ENCODE assay signal across 17 cellular contexts in the genomic region with DNA sequence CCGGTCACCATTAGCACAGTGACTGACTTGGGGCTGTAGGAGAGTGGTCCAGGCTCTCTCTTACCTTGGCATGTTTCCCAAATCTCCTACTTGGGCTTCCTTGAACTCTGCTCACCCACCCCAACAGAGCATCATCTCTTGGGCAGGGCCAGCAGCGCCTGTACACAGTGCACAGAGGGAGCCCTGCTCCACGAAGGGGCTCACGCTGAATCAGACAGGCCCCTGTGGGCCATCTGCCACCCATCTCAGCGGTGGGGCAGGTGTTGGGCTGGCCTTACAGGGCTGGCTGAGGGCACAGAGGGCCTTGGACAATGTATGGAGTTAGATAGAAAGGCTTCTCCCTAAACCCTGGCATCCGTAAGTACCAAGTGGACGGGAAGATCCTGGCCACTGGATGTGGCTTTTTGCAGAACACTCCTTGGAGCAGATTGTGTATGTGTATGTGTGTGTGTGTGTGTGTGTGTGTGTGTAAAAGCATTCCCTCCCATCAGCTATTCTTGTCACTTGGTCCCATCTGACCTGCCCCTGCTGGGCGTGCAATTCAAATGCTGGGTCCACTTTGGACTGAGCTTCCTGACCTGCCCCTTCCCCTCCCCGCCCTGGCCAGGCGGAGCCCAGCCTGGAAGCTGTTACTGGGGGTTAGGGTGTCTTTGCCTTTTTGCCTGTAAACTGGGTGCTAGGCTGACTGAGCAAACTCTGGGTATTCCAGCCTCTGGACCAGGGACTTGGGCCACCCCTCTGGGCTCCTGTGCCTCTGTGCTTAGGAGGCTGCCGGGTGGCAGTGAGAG. TPM values are rescaled to one million over a fixed set of nuclear protein-coding genes. Genes with fewer than 3 reads are reported as not detected.
DNase-seq lines count a peak whose midpoint lies in the region; ATAC-seq and TF ChIP-seq lines count a peak whose summit lies in the region.
"Had no signal": no experiment of that assay in that cellular context is flagged by ENCODE, and none has a peak within 500 bp of the region (broad histone marks: within the 10 kb centered on the region; RNA-seq: fewer than 3 reads in every experiment).

No MANE protein-coding gene starts in this region.

- CTCF ChIA-PET in CD4-positive, alpha-beta T cell (lab: Charles Lee): no interaction called here

- H3K27me3 Mint-ChIP-seq in HFFc6 (ENCODE audit: insufficient read depth): no peaks in the 10 kb centered on the region; the same call in none of the 2 replicates
- no peaks in the 10 kb centered on the region for H3K27me3 Mint-ChIP-seq in CD4-positive, alpha-beta T cell

- POLR2A ChIA-PET in CD4-positive, alpha-beta T cell (lab: Charles Lee): no interaction called here

- H3K4me1 Mint-ChIP-seq in HFFc6 (ENCODE audit: low read depth): peaks cover 25% of the 10 kb centered on the region
- no peaks in the 10 kb centered on the region for H3K4me1 Mint-ChIP-seq in CD4-positive, alpha-beta T cell (ENCODE audit: low read depth)

- intact Hi-C loops in prostate gland (cut with DNase I): no loop called here
- intact Hi-C loops in CD4-positive, alpha-beta T cell (cut with DNase I, micrococcal nuclease): no loop called here

- TF ChIP-seq CTCF in HFFc6 (IDR thresholded peaks at IDR 0.05) (no peak), foreskin keratinocyte (conservative IDR thresholded peaks at IDR 0.05) (no peak), prostate gland (IDR thresholded peaks at IDR 0.05) (no peak)
- TF ChIP-seq CTCF in CD4-positive, alpha-beta T cell (IDR thresholded peaks at IDR 0.05): no peak

- H3K4me3 ChIP-seq in prostate gland: no peak overlapping the region

- peak overlapping the region; percentile 14; the same call in 1 of the 2 replicates for H3K27ac Mint-ChIP-seq in HFFc6
- no peak overlapping the region for H3K27ac Mint-ChIP-seq in CD4-positive, alpha-beta T cell

- 76% methylated on average over 11 of the region's 11 CpGs for WGBS in prostate gland

- no peaks in the 10 kb centered on the region for H3K36me3 Mint-ChIP-seq in HFFc6 (ENCODE audit: low read depth)
- no peaks in the 10 kb centered on the region for H3K36me3 Mint-ChIP-seq in CD4-positive, alpha-beta T cell (ENCODE audit: low read depth)

- H3K4me1 ChIP-seq in foreskin keratinocyte (peaks cover 3% of the 10 kb centered on the region), prostate gland (replicated peaks) (no peaks in the 10 kb centered on the region)

- H3K27me3 ChIP-seq in foreskin keratinocyte (no peaks in the 10 kb centered on the region), prostate gland (replicated peaks; ENCODE audit: insufficient read depth) (no peaks in the 10 kb centered on the region)
- no peaks in the 10 kb centered on the region for H3K27me3 ChIP-seq in CD4-positive, alpha-beta T cell (ENCODE audit: control insufficient read depth, insufficient read depth, low read length)

- H3K9me3 Mint-ChIP-seq in HFFc6: no peaks in the 10 kb centered on the region
- H3K9me3 Mint-ChIP-seq in CD4-positive, alpha-beta T cell: no peaks in the 10 kb centered on the region

- H3K27ac ChIP-seq in foreskin keratinocyte: peak overlapping the region; percentile 39
- peak overlapping the region; percentile 66 to 69 for H3K27ac ChIP-seq in prostate gland
- no peak overlapping the region for H3K27ac ChIP-seq in CD4-positive, alpha-beta T cell (ENCODE audit: low read depth, low read length)

- DNase-seq in G401 (ENCODE audit: low spot score) (peak; percentile 48), HFFc6 (no peak), foreskin keratinocyte (no peak), prostate gland (ENCODE audit: low spot score) (no peak)
- DNase-seq in activated CD8-positive, alpha-beta memory T cell treated with anti-CD3 and anti-CD28 coated beads, Interleukin-2, amount 50 U/mL, for 48 hours: no peak
- DNase-seq in CD4-positive, alpha-beta T cell: no peak
- DNase-seq: activated naive CD4-positive, alpha-beta T cell treated with Interleukin-2 at 50 U/mL for 16 hours; activated T-cell treated with anti-CD3 and anti-CD28 coated beads for 4 hours; COR-L47; cortex of kidney; head of caudate nucleus; mesendoderm; NCI-H2029; NCI-H526 treated with DMSO at 0.1 percent for 48 hours; stimulated activated CD4-positive, alpha-beta T cell treated with anti-CD3 and anti-CD28 coated beads, Interleukin-1b, Interleukin-23, amount 100 ng/mL, for 48 hours had no signal

- no peak overlapping the region for H3K4me3 Mint-ChIP-seq in HFFc6
- H3K4me3 Mint-ChIP-seq in CD4-positive, alpha-beta T cell: no peak overlapping the region

- ATAC-seq in foreskin keratinocyte: no peak
- ATAC-seq in CD4-positive, alpha-beta T cell (ENCODE audit: poor library complexity): no peak
- no peak for ATAC-seq in HG03342 (IDR thresholded peaks at IDR 0.05; ENCODE audit: unreplicated experiment)
- ATAC-seq: Panc1 had no signal

- in situ Hi-C loops in G401 (cut with HindIII; ENCODE audit: low sequenced_read_pairs): no loop called here

- no peaks in the 10 kb centered on the region for H3K9me3 ChIP-seq in prostate gland
- H3K9me3 ChIP-seq in CD4-positive, alpha-beta T cell (ENCODE audit: control insufficient read depth, low read length): no peaks in the 10 kb centered on the region

- no peak for TF ChIP-seq POLR2A in prostate gland (IDR thresholded peaks at IDR 0.05)

- no peaks in the 10 kb centered on the region for H3K36me3 ChIP-seq in prostate gland

RNA-seq across cellular contexts. Expression of a gene that starts 25.0 kb away (rescaled TPM):
- 66.1 and 79.4 TPM in 2 replicates for total RNA-seq in G401 (2014; rRNA removed; shearing (Covaris generic))
- total RNA-seq in HFFc6 (2021; fragmentation: NEBNext Ultra II Directional; extraction: Animal tissue kit (Norgen Biotek cat#: 25700)): 10 to 100 TPM; 18.1 to 27.8 (median 25.9) TPM
- total RNA-seq in foreskin keratinocyte: 18.7 and 20.3 TPM in 2 replicates
- 14.5 and 16.4 TPM in 2 replicates for polyA plus RNA-seq in foreskin keratinocyte
- total RNA-seq in prostate gland: 100 to 1,000 TPM; 119 to 186 TPM
- total RNA-seq in CD4-positive, alpha-beta T cell: 1 to 10 TPM; 2.9 to 3.5 TPM
